Comparison of ENCODE assay signal across 9 cellular contexts in genomic region chr6:42368156-42368555, GRCh38.
A peak's percentile ranks its signal among the peaks of the same experiment; 100 is the strongest.
DNase-seq lines count a peak whose midpoint lies in the region; ATAC-seq and TF ChIP-seq lines count a peak whose summit lies in the region.
"Had no signal": no experiment of that assay in that cellular context is flagged by ENCODE, and none has a peak within 500 bp of the region (broad histone marks: within the 10 kb centered on the region; RNA-seq: fewer than 3 reads in every experiment).

No MANE protein-coding gene starts in this region.

- H3K36me3 Mint-ChIP-seq in activated CD4-positive, alpha-beta T cell treated with anti-CD3 and anti-CD28 coated beads, Interleukin-2, amount 10 ng/mL, durations not matched to agents 7 days and 5 days (ENCODE audit: low read depth), result peaks cover 12% of the 10 kb centered on the region

- H3K27me3 ChIP-seq in testis (no peaks in the 10 kb centered on the region), heart left ventricle (no peaks in the 10 kb centered on the region)

- POLR2A ChIA-PET in activated CD4-positive, alpha-beta T cell treated with anti-CD3 and anti-CD28 coated beads, Interleukin-2, amount 10 ng/mL, durations not matched to agents 7 days and 5 days (lab: Charles Lee), result interaction anchor here (1.0 kb wide), 1 partner anchor 15 kb away, joined by 4 read pairs; no protein-coding TSS in a partner anchor

- ATAC-seq in heart left ventricle, result no peak

- peaks cover 74% of the 10 kb centered on the region for H3K4me1 Mint-ChIP-seq in activated CD4-positive, alpha-beta T cell treated with anti-CD3 and anti-CD28 coated beads, Interleukin-2, amount 10 ng/mL, durations not matched to agents 7 days and 5 days

- H3K4me3 Mint-ChIP-seq in activated CD4-positive, alpha-beta T cell treated with anti-CD3 and anti-CD28 coated beads, Interleukin-2, amount 10 ng/mL, durations not matched to agents 7 days and 5 days, result peak overlapping the region; percentile 45

- H3K27ac ChIP-seq in testis, result peak overlapping the region; percentile 26 to 52
- peak overlapping the region in 3 of 12 donors; percentile 34 to 83 (median 38) for H3K27ac ChIP-seq in heart left ventricle
- H3K27ac ChIP-seq: parathyroid adenoma had no signal

- H3K36me3 ChIP-seq in testis (ENCODE audit: low read depth, missing control alignments) (no peaks in the 10 kb centered on the region), heart left ventricle (no peaks in the 10 kb centered on the region)

- peak; percentile 22 for DNase-seq in NOMO-1 treated with DMSO at 0.1 percent for 48 hours (lab: John Stamatoyannopoulos, UW; ENCODE audit: unreplicated experiment)
- no peak for DNase-seq in NOMO-1 treated with dmso at 0.1 percent for 144 hours (lab: John Stamatoyannopoulos, UW; ENCODE audit: unreplicated experiment)
- DNase-seq in activated CD4-positive, alpha-beta T cell treated with anti-CD3 and anti-CD28 coated beads, Interleukin-2, amount 10 ng/mL, durations not matched to agents 7 days and 5 days, result peak; percentile 39
- DNase-seq in inferior parietal cortex (ENCODE audit: extremely low spot score), result peak; percentile 43
- no peak for DNase-seq in testis
- no peak for DNase-seq in NCI-H1417 (lab: John Stamatoyannopoulos, UW)
- no peak for DNase-seq in DMS79 treated with DMSO at 0.1 percent for 48 hours (lab: John Stamatoyannopoulos, UW)
- no peak for DNase-seq in heart left ventricle

- H3K9me3 ChIP-seq in testis (no peaks in the 10 kb centered on the region), heart left ventricle (no peaks in the 10 kb centered on the region)

- no peaks in the 10 kb centered on the region for H3K27me3 Mint-ChIP-seq in activated CD4-positive, alpha-beta T cell treated with anti-CD3 and anti-CD28 coated beads, Interleukin-2, amount 10 ng/mL, durations not matched to agents 7 days and 5 days

- intact Hi-C loops in testis (cut with DNase I; ENCODE audit: low total_unique reads), result no loop called here
- intact Hi-C loops in heart left ventricle (cut with DNase I), result loop anchor here in 3 of 10 donors (5.0 kb wide), 1 partner anchor 84 kb away; the partner anchor contains the start of gene TRERF1 (in 3 of the 3)

- CTCF ChIA-PET in activated CD4-positive, alpha-beta T cell treated with anti-CD3 and anti-CD28 coated beads, Interleukin-2, amount 10 ng/mL, durations not matched to agents 7 days and 5 days (lab: Charles Lee), result interaction anchor here (1.3 to 2.9 kb wide), 4 partner anchors 15 to 179 kb away, joined by 4 to 9 read pairs (median 8); no protein-coding TSS in a partner anchor

- H3K4me3 ChIP-seq in testis, result no peak overlapping the region
- H3K4me3 ChIP-seq in heart left ventricle, result peak overlapping the region in 1 of 12 donors; percentile 39

- peaks cover 62% of the 10 kb centered on the region for H3K4me1 ChIP-seq in testis
- peaks cover 0 to 86% (median 25%) of the 10 kb centered on the region in 12 donors for H3K4me1 ChIP-seq in heart left ventricle

- H3K9me3 Mint-ChIP-seq in activated CD4-positive, alpha-beta T cell treated with anti-CD3 and anti-CD28 coated beads, Interleukin-2, amount 10 ng/mL, durations not matched to agents 7 days and 5 days, result no peaks in the 10 kb centered on the region

- no peak for TF ChIP-seq POLR2A in testis (IDR thresholded peaks at IDR 0.05)
- no peak for TF ChIP-seq POLR2A in heart left ventricle (IDR thresholded peaks at IDR 0.05)

- peak overlapping the region; percentile 90 for H3K27ac Mint-ChIP-seq in activated CD4-positive, alpha-beta T cell treated with anti-CD3 and anti-CD28 coated beads, Interleukin-2, amount 10 ng/mL, durations not matched to agents 7 days and 5 days

- WGBS in testis, 2 donors, result 57 to 70% methylated on average over 6 of the region's 6 CpGs
- 61 to 73% (median 66%) methylated on average over 6 of the region's 6 CpGs for WGBS in heart left ventricle, 4 donors

- no peak for TF ChIP-seq CTCF in testis (IDR thresholded peaks at IDR 0.05)
- no peak for TF ChIP-seq CTCF in heart left ventricle (IDR thresholded peaks at IDR 0.05)

Comparison
In these comparisons a context has a peak if more than half of its experiments do, and no peak if none do; other contexts are left out.
1. DNase-seq: peak in NOMO-1 treated with DMSO at 0.1 percent for 48 hours (single experiment), activated CD4-positive, alpha-beta T cell treated with anti-CD3 and anti-CD28 coated beads, Interleukin-2, amount 10 ng/mL, durations not matched to agents 7 days and 5 days (single experiment) and inferior parietal cortex (single experiment); none in NOMO-1 treated with dmso at 0.1 percent for 144 hours (single experiment), testis (single experiment), NCI-H1417 (0 of 3), DMS79 treated with DMSO at 0.1 percent for 48 hours (single experiment) and heart left ventricle (0 of 5).